ENCODE assay signal across 8 cellular contexts in genomic region chr13:112587767-112588489, GRCh38. TPM values are rescaled to one million over a fixed set of nuclear protein-coding genes. Genes with fewer than 3 reads are reported as not detected.
A peak's percentile ranks its signal among the peaks of the same experiment; 100 is the strongest.
DNase-seq lines count a peak whose midpoint lies in the region; ATAC-seq and TF ChIP-seq lines count a peak whose summit lies in the region.

TSS of gene TUBGCP3 (minus strand) at chr13:112588153. CDS start at chr13:112587980, 173 bp downstream.

- no peak within 1 kb of the TSS; the same call in 1 of the 2 replicates for H3K4ac ChIP-seq in H9 (ENCODE audit: low read depth, low read length)

- H3K4me2 ChIP-seq in H9 (ENCODE audit: insufficient read depth, insufficient read length, low read length) (peak within 1 kb of the TSS; percentile 86), MM.1S (ENCODE audit: low read depth, low read length) (peak within 1 kb of the TSS; percentile 85), SK-N-SH (peak within 1 kb of the TSS; percentile 96)

- peak within 1 kb of the TSS; percentile 74 for H2BK120ac ChIP-seq in H9 (ENCODE audit: low read depth, low read length, poor library complexity, severe bottlenecking)

- H3K56ac ChIP-seq in H9 (ENCODE audit: insufficient read length, low read depth, low read length): no peak within 1 kb of the TSS

- no peaks in the 10 kb centered on the region for H3K79me1 ChIP-seq in H9 (ENCODE audit: insufficient read depth, low read depth, low read length, poor library complexity, severe bottlenecking)

- peak within 1 kb of the TSS; percentile 33 for H4K5ac ChIP-seq in H9 (ENCODE audit: insufficient read length, low read depth, low read length)

- H4K20me1 ChIP-seq in H9 (ENCODE audit: control insufficient read depth, insufficient read depth, insufficient read length) (no peaks in the 10 kb centered on the region), MM.1S (ENCODE audit: insufficient read depth, low read length) (peaks cover 13% of the 10 kb centered on the region), SK-N-SH (ENCODE audit: insufficient read depth) (peaks cover 2% of the 10 kb centered on the region; the same call in 1 of the 2 replicates)

- peaks cover 13% of the 10 kb centered on the region for H3K23me2 ChIP-seq in H9 (ENCODE audit: insufficient read length, low read depth, low read length, poor library complexity, severe bottlenecking)

- no CpG with 5 or more reads among the region's 77 CpGs for WGBS in H9 (ENCODE audit: extremely low coverage, insufficient read length, low lambda C conversion rate)
- WGBS in SK-N-SH (ENCODE audit: low lambda C conversion rate): 8% methylated on average over 21 of the region's 77 CpGs
- WGBS in suprapubic skin: 1% methylated on average over 15 of the region's 77 CpGs

- no peaks in the 10 kb centered on the region for H3K9me3 ChIP-seq in H9 (ENCODE audit: control insufficient read depth, low read depth, low read length)
- H3K9me3 ChIP-seq in MM.1S (replicated peaks; ENCODE audit: insufficient read depth, low read length): no peaks in the 10 kb centered on the region
- no peaks in the 10 kb centered on the region for H3K9me3 ChIP-seq in SK-N-SH
- no peaks in the 10 kb centered on the region for H3K9me3 ChIP-seq in suprapubic skin

- H2BK15ac ChIP-seq in H9 (ENCODE audit: low read depth, low read length): no peak within 1 kb of the TSS

- no peaks in the 10 kb centered on the region for H3K9me2 ChIP-seq in MM.1S (replicated peaks; ENCODE audit: insufficient read depth, low read length)
- H3K9me2 ChIP-seq in SK-N-SH: no peaks in the 10 kb centered on the region

- H3K4me3 Mint-ChIP-seq in H9: peak within 1 kb of the TSS; percentile 93 to 94

- peaks cover 26% of the 10 kb centered on the region for H3K27me3 Mint-ChIP-seq in H9 (ENCODE audit: low read depth)

- H4K8ac ChIP-seq in H9 (replicated peaks; ENCODE audit: insufficient read length, low read depth, low read length): no peak within 1 kb of the TSS

- H3K79me2 ChIP-seq in H9 (ENCODE audit: insufficient read depth, low read length) (peaks cover 6% of the 10 kb centered on the region; the same call in 1 of the 2 replicates), MM.1S (ENCODE audit: low read length) (peaks cover 57% of the 10 kb centered on the region), SK-N-SH (ENCODE audit: insufficient read depth) (peaks cover 43% of the 10 kb centered on the region)

- CTCF ChIA-PET in SK-N-SH (lab: Yijun Ruan, JAX): interaction anchor here (1.3 to 2.1 kb wide), 3 partner anchors 18 to 101 kb away, joined by 3 to 7 read pairs (median 4); no protein-coding TSS in a partner anchor

- TF ChIP-seq RAD21 in SK-N-SH (IDR thresholded peaks at IDR 0.05; ENCODE audit: low read length): no peak

- H3K36me3 ChIP-seq in MM.1S (replicated peaks; ENCODE audit: insufficient read depth, low read length) (no peaks in the 10 kb centered on the region), SK-N-SH (replicated peaks in 1 of 2; ENCODE audit: control insufficient read depth in 1 of 2, insufficient read depth in 2 of 2, low read length in 1 of 2) (no peaks in the 10 kb centered on the region), suprapubic skin (no peaks in the 10 kb centered on the region)

- TF ChIP-seq EP300 in SK-N-SH (IDR thresholded peaks at IDR 0.05; ENCODE audit: borderline replicate concordance in 1 of 2, low read depth in 1 of 2, low read length in 1 of 2): peak in 1 of 2 experiments; percentile 30; a peak in 2 of 4 replicates
- no peak for TF ChIP-seq EP300 in suprapubic skin (IDR thresholded peaks at IDR 0.05)

- H3K4me3 ChIP-seq in MM.1S (ENCODE audit: low read length): peak within 1 kb of the TSS; percentile 92
- peak within 1 kb of the TSS; percentile 93 to 94 for H3K4me3 ChIP-seq in SK-N-SH (ENCODE audit: low read depth in 2 of 2, low read length in 1 of 2)
- H3K4me3 ChIP-seq in suprapubic skin: peak within 1 kb of the TSS; percentile 81

- TF ChIP-seq CTCF in H9 (conservative IDR thresholded peaks at IDR 0.05) (no peak; the same call in 2 of the 3 replicates), MM.1S (IDR thresholded peaks at IDR 0.05; ENCODE audit: low read length) (no peak), SK-N-SH (IDR thresholded peaks at IDR 0.05) (no peak), omental fat pad (IDR thresholded peaks at IDR 0.05) (no peak), suprapubic skin (IDR thresholded peaks at IDR 0.05) (peak in 1 of 2 donors; percentile 15)

- H3K9ac ChIP-seq in H9 (ENCODE audit: extremely low read depth, insufficient read length, low read length) (peak within 1 kb of the TSS; percentile 88), MM.1S (ENCODE audit: low read length) (peak within 1 kb of the TSS; percentile 99), SK-N-SH (peak within 1 kb of the TSS; percentile 98)

- no peak within 1 kb of the TSS for H2BK5ac ChIP-seq in H9 (ENCODE audit: insufficient read length, low read length)

- peak; percentile 88 for ATAC-seq in omental fat pad (ENCODE audit: low FRiP score)

- H3K18ac ChIP-seq in H9 (ENCODE audit: insufficient read length, low read depth, low read length): peak within 1 kb of the TSS; percentile 95

- no peaks in the 10 kb centered on the region; a peak in 1 of 5 replicates for H3K9me3 Mint-ChIP-seq in H9

- DNase-seq in GF-D8 (lab: John Stamatoyannopoulos, UW) (peak; percentile 71), H9 (peak; percentile 72), MM.1S (peak; percentile 87), SK-N-SH (peak; percentile 97), globus pallidus (ENCODE audit: low spot score) (peak; percentile 67), omental fat pad (ENCODE audit: low spot score) (no peak), suprapubic skin (ENCODE audit: low spot score in 2 of 2) (peak; percentile 83 to 89)
- peak; percentile 83 for DNase-seq in activated naive CD4-positive, alpha-beta T cell treated with anti-CD3 and anti-CD28 coated beads, Interleukin-2, amount 50 U/mL, for 16 hours

- H3K4me1 Mint-ChIP-seq in H9: peaks cover 19 to 21% of the 10 kb centered on the region in 2 experiments

- peak within 1 kb of the TSS; percentile 46 for H4K91ac ChIP-seq in H9 (ENCODE audit: insufficient read length, low read depth, low read length)

- H3K27ac ChIP-seq in H9 (ENCODE audit: insufficient read length, low read depth, low read length) (peak within 1 kb of the TSS; percentile 37), MM.1S (ENCODE audit: low read length) (peak within 1 kb of the TSS; percentile 91), SK-N-SH (ENCODE audit: low read depth in 2 of 2, low read length in 1 of 2) (peak within 1 kb of the TSS; percentile 94 to 96), suprapubic skin (peak within 1 kb of the TSS; percentile 95)

- H2AK5ac ChIP-seq in H9 (ENCODE audit: insufficient read length, low read length): no peak within 1 kb of the TSS

- POLR2A ChIA-PET in SK-N-SH (lab: Yijun Ruan, JAX): interaction anchor here (1.0 to 1.8 kb wide), 5 partner anchors 17 to 439 kb away, joined by 3 to 7 read pairs (median 3); no protein-coding TSS in a partner anchor

- peak within 1 kb of the TSS; percentile 97 for H3K14ac ChIP-seq in H9 (ENCODE audit: insufficient read depth, low read length)

- H2AFZ ChIP-seq in H9 (ENCODE audit: low read length): no peak within 1 kb of the TSS
- peak within 1 kb of the TSS; percentile 97 for H2AFZ ChIP-seq in MM.1S (ENCODE audit: low read length)
- peak within 1 kb of the TSS; percentile 99 for H2AFZ ChIP-seq in SK-N-SH (ENCODE audit: low read depth)

- no peak within 1 kb of the TSS for H3K23ac ChIP-seq in H9 (ENCODE audit: insufficient read length, low read depth, low read length)

- H3K27ac Mint-ChIP-seq in H9: peak within 1 kb of the TSS; percentile 61 to 95 (median 86); a peak in 5 of 7 replicates

- H2BK12ac ChIP-seq in H9 (ENCODE audit: insufficient read length, low read depth, low read length): no peak within 1 kb of the TSS

- no peak for TF ChIP-seq POLR2A in suprapubic skin (IDR thresholded peaks at IDR 0.05)

- H3K27me3 ChIP-seq in H9 (ENCODE audit: insufficient read depth, low read length) (no peaks in the 10 kb centered on the region), MM.1S (replicated peaks; ENCODE audit: insufficient read depth, low read length) (no peaks in the 10 kb centered on the region), SK-N-SH (ENCODE audit: insufficient read depth) (no peaks in the 10 kb centered on the region), suprapubic skin (peaks cover 6% of the 10 kb centered on the region)

- H3K36me3 Mint-ChIP-seq in H9 (ENCODE audit: insufficient read depth in 1 of 3, low read depth in 3 of 3): peaks cover 0 to 10% (median 5%) of the 10 kb centered on the region in 3 experiments; a peak in 6 of 7 replicates

- no peaks in the 10 kb centered on the region for H3K4me1 ChIP-seq in H9 (ENCODE audit: insufficient read depth, low read length)
- peaks cover 24% of the 10 kb centered on the region for H3K4me1 ChIP-seq in MM.1S (ENCODE audit: low read length)
- peaks cover 8 to 15% of the 10 kb centered on the region in 2 experiments; a peak in 3 of 4 replicates for H3K4me1 ChIP-seq in SK-N-SH (ENCODE audit: control insufficient read depth in 1 of 2, insufficient read depth in 2 of 2, low read depth in 1 of 2, low read length in 1 of 2)
- peaks cover 21% of the 10 kb centered on the region for H3K4me1 ChIP-seq in suprapubic skin

- peak within 1 kb of the TSS; percentile 12 for H2BK20ac ChIP-seq in H9 (ENCODE audit: low read depth, low read length, poor library complexity, severe bottlenecking)

- H3F3A ChIP-seq in MM.1S (ENCODE audit: insufficient read depth, low read length): peaks cover 28% of the 10 kb centered on the region
- H3F3A ChIP-seq in SK-N-SH (replicated peaks; ENCODE audit: insufficient read depth): peaks cover 14% of the 10 kb centered on the region

- H3T11ph ChIP-seq in H9 (ENCODE audit: low read length): no peak within 1 kb of the TSS

TF ChIP-seq in SK-N-SH, 30 proteins besides CTCF, POLR2A, EP300 and RAD21 (continues in another document):
- TF ChIP-seq MEF2A (IDR thresholded peaks at IDR 0.05; ENCODE audit: borderline replicate concordance, low read depth) (no peak), JUND (IDR thresholded peaks at IDR 0.05) (no peak), IRF3 (IDR thresholded peaks at IDR 0.05; ENCODE audit: low read depth, low read length) (no peak)

RNA-seq across cellular contexts. Expression of gene TUBGCP3, which starts in this region (rescaled TPM):
- 35.6 and 37.3 TPM in 2 replicates for total RNA-seq in H9 (2021)
- 16.8 and 16.9 TPM in 2 replicates for polyA plus RNA-seq in SK-N-SH (2012; rRNA removed)
- 13.8 and 17.1 TPM in 2 replicates for polyA plus RNA-seq in SK-N-SH (2012; cell fraction: cytosol; rRNA removed)
- polyA plus RNA-seq in SK-N-SH (2012; cell fraction: nucleus; rRNA removed): 29.4 and 32.2 TPM in 2 replicates
- total RNA-seq in omental fat pad: 10 to 100 TPM; 18.4 to 39.4 (median 27.4) TPM
- total RNA-seq in suprapubic skin: 10 to 100 TPM; 21.9 to 60.9 (median 32.0) TPM

Comparison
In these comparisons a context has a peak if more than half of its experiments do, and no peak if none do; other contexts are left out.
1. H3K27ac ChIP-seq: peak in every context shown above with its lines; median percentile 95 in SK-N-SH; 95 in suprapubic skin; 91 in MM.1S; 37 in H9.